18 cellular contexts compared by ENCODE assay signal in genomic region chr1:212060632-212061472, GRCh38. TPM values are rescaled to one million over a fixed set of nuclear protein-coding genes. Genes with fewer than 3 reads are reported as not detected.
A peak's percentile ranks its signal among the peaks of the same experiment; 100 is the strongest.
DNase-seq lines count a peak whose midpoint lies in the region; ATAC-seq and TF ChIP-seq lines count a peak whose summit lies in the region.
"Had no signal": no experiment of that assay in that cellular context is flagged by ENCODE, and none has a peak within 500 bp of the region (broad histone marks: within the 10 kb centered on the region; RNA-seq: fewer than 3 reads in every experiment).

No MANE protein-coding gene starts in this region.

- H3K4me3 ChIP-seq in HEK293 (ENCODE audit: low read depth, low read length) (no peak overlapping the region), gastroesophageal sphincter (no peak overlapping the region), upper lobe of left lung (no peak overlapping the region)
- H3K4me3 ChIP-seq: esophagus squamous epithelium, lower lobe of right lung, pancreas had no signal

- peaks cover 19% of the 10 kb centered on the region for H3K4me1 Mint-ChIP-seq in activated CD4-positive, alpha-beta T cell treated with anti-CD3 and anti-CD28 coated beads, Interleukin-2, amount 10 ng/mL, durations not matched to agents 24 days and 14 days
- H3K4me1 Mint-ChIP-seq in activated CD8-positive, alpha-beta T cell treated with anti-CD3 and anti-CD28 coated beads for 36 hours (ENCODE audit: low read depth): no peaks in the 10 kb centered on the region
- H3K4me1 Mint-ChIP-seq: CD4-positive, alpha-beta memory T cell had no signal

- CTCF ChIA-PET in HEK293 (lab: Yijun Ruan, JAX): interaction anchor here (0.8 to 1.7 kb wide), 4 partner anchors 10 to 395 kb away, joined by 3 to 11 read pairs (median 4); no protein-coding TSS in a partner anchor
- CTCF ChIA-PET in activated CD8-positive, alpha-beta T cell treated with anti-CD3 and anti-CD28 coated beads for 36 hours (lab: Charles Lee): interaction anchor here (0.7 to 2.2 kb wide), 4 partner anchors 10 to 395 kb away, joined by 3 to 5 read pairs (median 4); no protein-coding TSS in a partner anchor

- no peak overlapping the region for H3K4me3 Mint-ChIP-seq in activated CD4-positive, alpha-beta T cell treated with anti-CD3 and anti-CD28 coated beads, Interleukin-2, amount 10 ng/mL, durations not matched to agents 24 days and 14 days
- no peak overlapping the region for H3K4me3 Mint-ChIP-seq in activated CD8-positive, alpha-beta T cell treated with anti-CD3 and anti-CD28 coated beads for 36 hours
- H3K4me3 Mint-ChIP-seq: activated naive CD4-positive, alpha-beta T cell treated with anti-CD3 and anti-CD28 coated beads for 36 hours; CD4-positive, alpha-beta memory T cell; IgD-negative memory B cell had no signal

- no peaks in the 10 kb centered on the region for H3K27me3 ChIP-seq in gastroesophageal sphincter
- no peaks in the 10 kb centered on the region for H3K27me3 ChIP-seq in upper lobe of left lung
- H3K27me3 ChIP-seq: esophagus squamous epithelium, pancreas had no signal

- POLR2A ChIA-PET in HEK293 (lab: Yijun Ruan, JAX): no interaction called here
- POLR2A ChIA-PET in activated CD8-positive, alpha-beta T cell treated with anti-CD3 and anti-CD28 coated beads for 36 hours (lab: Charles Lee): no interaction called here

- H3K9me3 ChIP-seq in HEK293 (ENCODE audit: control insufficient read depth, insufficient read depth, low read depth, low read length) (no peaks in the 10 kb centered on the region), gastroesophageal sphincter (peaks cover 0 to 11% (median 0%) of the 10 kb centered on the region in 3 donors), upper lobe of left lung (no peaks in the 10 kb centered on the region)
- H3K9me3 ChIP-seq: esophagus squamous epithelium, pancreas had no signal

- peak overlapping the region; percentile 55 for H3K27ac Mint-ChIP-seq in activated CD4-positive, alpha-beta T cell treated with anti-CD3 and anti-CD28 coated beads, Interleukin-2, amount 10 ng/mL, durations not matched to agents 24 days and 14 days
- no peak overlapping the region for H3K27ac Mint-ChIP-seq in activated CD8-positive, alpha-beta T cell treated with anti-CD3 and anti-CD28 coated beads for 36 hours
- H3K27ac Mint-ChIP-seq: activated naive CD4-positive, alpha-beta T cell treated with anti-CD3 and anti-CD28 coated beads for 36 hours; IgD-negative memory B cell had no signal

- H3K27ac ChIP-seq in HEK293 (ENCODE audit: extremely low read depth, low read depth, low read length) (no peak overlapping the region), gastroesophageal sphincter (no peak overlapping the region), upper lobe of left lung (no peak overlapping the region)
- H3K27ac ChIP-seq: esophagus squamous epithelium, lower lobe of right lung, pancreas, VCaP had no signal

- TF ChIP-seq POLR2A in gastroesophageal sphincter (IDR thresholded peaks at IDR 0.05) (no peak), upper lobe of left lung (IDR thresholded peaks at IDR 0.05) (no peak)

- TF ChIP-seq EP300 in gastroesophageal sphincter (IDR thresholded peaks at IDR 0.05) (no peak), upper lobe of left lung (IDR thresholded peaks at IDR 0.05) (no peak)

- peaks cover 66% of the 10 kb centered on the region for H3K36me3 Mint-ChIP-seq in activated CD4-positive, alpha-beta T cell treated with anti-CD3 and anti-CD28 coated beads, Interleukin-2, amount 10 ng/mL, durations not matched to agents 24 days and 14 days (ENCODE audit: low read depth)
- peaks cover 64% of the 10 kb centered on the region for H3K36me3 Mint-ChIP-seq in activated CD8-positive, alpha-beta T cell treated with anti-CD3 and anti-CD28 coated beads for 36 hours (ENCODE audit: low read depth)
- H3K36me3 Mint-ChIP-seq: IgD-negative memory B cell had no signal

- H3K27me3 Mint-ChIP-seq in activated CD4-positive, alpha-beta T cell treated with anti-CD3 and anti-CD28 coated beads, Interleukin-2, amount 10 ng/mL, durations not matched to agents 24 days and 14 days: no peaks in the 10 kb centered on the region
- no peaks in the 10 kb centered on the region for H3K27me3 Mint-ChIP-seq in activated CD8-positive, alpha-beta T cell treated with anti-CD3 and anti-CD28 coated beads for 36 hours
- H3K27me3 Mint-ChIP-seq: CD4-positive, alpha-beta memory T cell; IgD-negative memory B cell had no signal

- intact Hi-C loops in activated CD4-positive, alpha-beta T cell treated with anti-CD3 and anti-CD28 coated beads, Interleukin-2, amount 10 ng/mL, durations not matched to agents 24 days and 14 days (cut with micrococcal nuclease): no loop called here
- intact Hi-C loops in activated CD8-positive, alpha-beta T cell treated with anti-CD3 and anti-CD28 coated beads for 36 hours (cut with micrococcal nuclease): loop anchor here (5.0 to 10.0 kb wide), 2 partner anchors 226 to 394 kb away; partner anchors contain the start of gene PPP2R5A

- H3K4me1 ChIP-seq in HEK293 (ENCODE audit: control insufficient read depth, insufficient read depth, low read length): no peaks in the 10 kb centered on the region
- H3K4me1 ChIP-seq in gastroesophageal sphincter: no peaks in the 10 kb centered on the region
- H3K4me1 ChIP-seq in upper lobe of left lung: no peaks in the 10 kb centered on the region
- H3K4me1 ChIP-seq: esophagus squamous epithelium, lower lobe of right lung, pancreas had no signal

- 68 to 74% methylated on average over 5 to 6 of the region's 6 CpGs for WGBS in gastroesophageal sphincter (ENCODE audit: low coverage in 1 of 2), 2 donors
- 60 to 70% methylated on average over 6 of the region's 6 CpGs for WGBS in upper lobe of left lung, 2 donors

- TF ChIP-seq CTCF in HEK293 (tag by site-specific recombination; IDR thresholded peaks at IDR 0.05) (no peak), gastroesophageal sphincter (IDR thresholded peaks at IDR 0.05) (no peak), upper lobe of left lung (IDR thresholded peaks at IDR 0.05) (no peak)
- no peak for TF ChIP-seq CTCF in activated CD8-positive, alpha-beta T cell treated with anti-CD3 and anti-CD28 coated beads for 36 hours (IDR thresholded peaks at IDR 0.05)

- peak; percentile 34 for ATAC-seq in activated CD8-positive, alpha-beta T cell treated with anti-CD3 and anti-CD28 coated beads for 36 hours
- ATAC-seq in gastroesophageal sphincter: no peak
- no peak for ATAC-seq in upper lobe of left lung (ENCODE audit: low FRiP score in 2 of 2)
- ATAC-seq: lower lobe of right lung, pancreas had no signal

- peaks cover 22% of the 10 kb centered on the region for H3K9me3 Mint-ChIP-seq in activated CD4-positive, alpha-beta T cell treated with anti-CD3 and anti-CD28 coated beads, Interleukin-2, amount 10 ng/mL, durations not matched to agents 24 days and 14 days
- H3K9me3 Mint-ChIP-seq in activated CD8-positive, alpha-beta T cell treated with anti-CD3 and anti-CD28 coated beads for 36 hours: peaks cover 7% of the 10 kb centered on the region

- no peak for DNase-seq in activated CD4-positive, alpha-beta T cell treated with anti-CD3 and anti-CD28 coated beads, Interleukin-2, amount 10 ng/mL, durations not matched to agents 24 days and 14 days
- no peak for DNase-seq in activated CD4-positive, alpha-beta T cell treated with anti-CD3 and anti-CD28 coated beads for 48 hours
- no peak for DNase-seq in activated CD8-positive, alpha-beta T cell treated with anti-CD3 and anti-CD28 coated beads for 36 hours
- peak; percentile 46 for DNase-seq in kidney tubule cell (ENCODE audit: low spot score)
- DNase-seq in retina: no peak
- DNase-seq in upper lobe of left lung: no peak
- DNase-seq: activated naive CD4-positive, alpha-beta T cell treated with anti-CD3 and anti-CD28 coated beads for 36 hours; CD4-positive, alpha-beta memory T cell; esophagus squamous epithelium; lower lobe of right lung; NCI-H2081 treated with DMSO at 0.1 percent for 48 hours; pancreas; stimulated activated CD4-positive, alpha-beta T cell treated with anti-CD3 and anti-CD28 coated beads, Interleukin-2, amount 100 ng/mL, for 24 hours; SW 1271 had no signal

- peaks cover 23 to 28% of the 10 kb centered on the region in 2 experiments for H3K36me3 ChIP-seq in HEK293 (ENCODE audit: control insufficient read depth in 2 of 2, insufficient read depth in 1 of 2, low read length in 2 of 2)
- H3K36me3 ChIP-seq in gastroesophageal sphincter: no peaks in the 10 kb centered on the region
- no peaks in the 10 kb centered on the region for H3K36me3 ChIP-seq in upper lobe of left lung
- H3K36me3 ChIP-seq: lower lobe of right lung, pancreas had no signal

TF ChIP-seq in HEK293, 187 proteins besides CTCF, POLR2A, EP300 and RAD21:
- TF ChIP-seq ZNF629 (tag by site-specific recombination; IDR thresholded peaks at IDR 0.05): no peak
- TF ChIP-seq ZNF660 (tag by site-specific recombination; IDR thresholded peaks at IDR 0.05): 0 out of 2 replicates have a peak, but pooled peaks have one; percentile 15
- TF ChIP-seq SCRT2 (tag by site-specific recombination; IDR thresholded peaks at IDR 0.05): 0 out of 2 replicates have a peak, but pooled peaks have one; percentile 13

RNA-seq across cellular contexts. Expression of gene DTL, which starts 25.3 kb away (rescaled TPM):
- total RNA-seq in activated CD4-positive, alpha-beta T cell treated with anti-CD3 and anti-CD28 coated beads, Interleukin-2, amount 10 ng/mL, durations not matched to agents 24 days and 14 days: 90.4 and 99.5 TPM in 2 replicates
- total RNA-seq in activated CD8-positive, alpha-beta T cell treated with anti-CD3 and anti-CD28 coated beads for 36 hours: 10 to 100 TPM; 92.0 to 95.9 TPM
- 1 to 10 TPM in 1 of 4 donors, under 1 TPM in 2, not detected in 1; 0.08 to 1.6 (median 0.54) TPM for total RNA-seq in gastroesophageal sphincter
- 1 to 10 TPM in 5 of 6 donors, under 1 TPM in 1; 0.92 to 5.9 (median 2.2) TPM for total RNA-seq in upper lobe of left lung

RNA-seq across cellular contexts. Expression of gene INTS7, which starts 25.5 kb away (rescaled TPM):
- total RNA-seq in activated CD4-positive, alpha-beta T cell treated with anti-CD3 and anti-CD28 coated beads, Interleukin-2, amount 10 ng/mL, durations not matched to agents 24 days and 14 days: 34.4 and 36.8 TPM in 2 replicates
- 10 to 100 TPM; 23.2 to 25.4 TPM for total RNA-seq in activated CD8-positive, alpha-beta T cell treated with anti-CD3 and anti-CD28 coated beads for 36 hours
- total RNA-seq in gastroesophageal sphincter (10 to 100 TPM in 1 of 4 donors, 1 to 10 TPM in 3; 6.1 to 14.2 (median 8.2) TPM), upper lobe of left lung (10 to 100 TPM in 5 of 6 donors, 1 to 10 TPM in 1; 8.3 to 16.7 (median 14.6) TPM)

Comparison
In these comparisons a context has a peak if more than half of its experiments do, and no peak if none do; other contexts are left out.
1. RNA of gene DTL, which starts 25.3 kb away (total RNA-seq): 90.4 to 99.5 TPM in activated CD4-positive, alpha-beta T cell treated with anti-CD3 and anti-CD28 coated beads, Interleukin-2, amount 10 ng/mL, durations not matched to agents 24 days and 14 days and 92.0 to 95.9 TPM in activated CD8-positive, alpha-beta T cell treated with anti-CD3 and anti-CD28 coated beads for 36 hours; 0.92 to 5.9 TPM in upper lobe of left lung and 0.08 to 1.6 TPM in gastroesophageal sphincter; every median in the first group is over 10 times any median in the second.